10 cellular contexts compared by ENCODE assay signal in genomic region chr1:28512058-28512611, GRCh38. TPM values are rescaled to one million over a fixed set of nuclear protein-coding genes. Genes with fewer than 3 reads are reported as not detected.
A peak's percentile ranks its signal among the peaks of the same experiment; 100 is the strongest.
DNase-seq lines count a peak whose midpoint lies in the region; ATAC-seq, FAIRE-seq and TF ChIP-seq lines count a peak whose summit lies in the region.
"Had no signal": no experiment of that assay in that cellular context is flagged by ENCODE, and none has a peak within 500 bp of the region (broad histone marks: within the 10 kb centered on the region; RNA-seq: fewer than 3 reads in every experiment).

No MANE protein-coding gene starts in this region.

- 20% methylated on average over 7 of the region's 7 CpGs for WGBS in K562 (ENCODE audit: insufficient coverage, low coverage, missing lambda C conversion rate)
- 95% methylated on average over 6 to 7 of the region's 7 CpGs for WGBS in testis, 2 donors

- H3K36me3 ChIP-seq in K562 (ENCODE audit: control insufficient read depth, insufficient read depth, low read length) (peaks cover 59% of the 10 kb centered on the region), testis (ENCODE audit: low read depth, missing control alignments) (no peaks in the 10 kb centered on the region)

- H3K9me3 ChIP-seq in K562 (replicated peaks; ENCODE audit: control insufficient read depth, insufficient read depth, low read depth, low read length) (no peaks in the 10 kb centered on the region; the same call in 1 of the 2 replicates), testis (no peaks in the 10 kb centered on the region)

- no peaks in the 10 kb centered on the region for H3K27me3 ChIP-seq in K562 (ENCODE audit: control insufficient read depth in 2 of 2, insufficient read depth in 2 of 2, low read length in 2 of 2)
- no peaks in the 10 kb centered on the region for H3K27me3 ChIP-seq in testis

- no peak for TF ChIP-seq CTCF in K562 (IDR thresholded peaks at IDR 0.05 in 2 of 3, conservative IDR thresholded peaks at IDR 0.05 in 1 of 3; ENCODE audit: insufficient read depth in 2 of 3, low read depth in 1 of 3, low read length in 3 of 3)
- no peak for TF ChIP-seq CTCF in testis (IDR thresholded peaks at IDR 0.05)

- peaks cover 44% of the 10 kb centered on the region for H3K4me1 Mint-ChIP-seq in activated CD4-positive, alpha-beta T cell treated with anti-CD3 and anti-CD28 coated beads, Interleukin-2, amount 10 ng/mL, durations not matched to agents 24 days and 14 days

- H3K27me3 Mint-ChIP-seq in activated CD4-positive, alpha-beta T cell treated with anti-CD3 and anti-CD28 coated beads, Interleukin-2, amount 10 ng/mL, durations not matched to agents 24 days and 14 days = peaks cover 2% of the 10 kb centered on the region

- peak overlapping the region; percentile 99 for H3K27ac Mint-ChIP-seq in activated CD4-positive, alpha-beta T cell treated with anti-CD3 and anti-CD28 coated beads, Interleukin-2, amount 10 ng/mL, durations not matched to agents 24 days and 14 days

- no peak for TF ChIP-seq RAD21 in K562 (CRISPR knock-in tag; conservative IDR thresholded peaks at IDR 0.05 in 1 of 2, IDR thresholded peaks at IDR 0.05 in 1 of 2)

- no peak for FAIRE-seq in K562 (lab: Jason Lieb, UNC)

- peaks cover 3% of the 10 kb centered on the region for H3K9me1 ChIP-seq in K562 (ENCODE audit: control insufficient read depth, insufficient read depth, low read length)

- peaks cover 40% of the 10 kb centered on the region for H4K20me1 ChIP-seq in K562 (replicated peaks; ENCODE audit: control insufficient read depth, insufficient read depth, low read length)

- H3K9me3 Mint-ChIP-seq in activated CD4-positive, alpha-beta T cell treated with anti-CD3 and anti-CD28 coated beads, Interleukin-2, amount 10 ng/mL, durations not matched to agents 24 days and 14 days = peaks cover 5% of the 10 kb centered on the region

- no TSS peak for BruUV-seq in K562 (replicated peaks; lab: Mats Ljungman, UMichigan)

- DNase-seq in activated CD4-positive, alpha-beta T cell treated with anti-CD3 and anti-CD28 coated beads, Interleukin-2, amount 10 ng/mL, durations not matched to agents 24 days and 14 days = no peak
- DNase-seq in activated CD4-positive, alpha-beta T cell treated with anti-CD3 and anti-CD28 coated beads for 4 hours = no peak
- DNase-seq in NCI-H69 (lab: John Stamatoyannopoulos, UW) (peak; percentile 6), K562 (ENCODE audit: extremely low read depth in 1 of 4, low spot score in 3 of 4) (peak in 1 of 4 experiments; percentile 71), testis (no peak), cerebellum (ENCODE audit: low spot score) (no peak)
- peak; percentile 64 for DNase-seq in stimulated activated CD8-positive, alpha-beta memory T cell treated with anti-CD3 and anti-CD28 coated beads, Interleukin-4, amount 100 ng/mL, for 48 hours
- DNase-seq: C1 segment of cervical spinal cord, NCI-H187 treated with DMSO at 0.1 percent for 48 hours had no signal

- in situ Hi-C loops in K562 (cut with MboI) = loop anchor here (5.0 kb wide), 1 partner anchor 355 kb away; no protein-coding TSS in a partner anchor

- peaks cover 47% of the 10 kb centered on the region for H3K79me2 ChIP-seq in K562 (ENCODE audit: control insufficient read depth, insufficient read depth, low read length)

- H3K4me2 ChIP-seq in K562 (ENCODE audit: insufficient read depth, low read length) = peak overlapping the region; percentile 50

- H3K4me3 Mint-ChIP-seq in activated CD4-positive, alpha-beta T cell treated with anti-CD3 and anti-CD28 coated beads, Interleukin-2, amount 10 ng/mL, durations not matched to agents 24 days and 14 days = peak overlapping the region; percentile 92

- POLR2A ChIA-PET in K562 (lab: Yijun Ruan, JAX) = interaction anchor here (0.7 to 13.0 kb wide), 8 partner anchors 8 to 365 kb away, joined by 3 to 201 read pairs (median 7); partner anchors contain the start of genes TRNAU1AP and YTHDF2

- peaks cover 75% of the 10 kb centered on the region for H3K36me3 Mint-ChIP-seq in activated CD4-positive, alpha-beta T cell treated with anti-CD3 and anti-CD28 coated beads, Interleukin-2, amount 10 ng/mL, durations not matched to agents 24 days and 14 days (ENCODE audit: low read depth)

- peak; percentile 1 for ATAC-seq in K562
- ATAC-seq in HG02870 (IDR thresholded peaks at IDR 0.05; ENCODE audit: unreplicated experiment) = no peak

- no peak overlapping the region for H2AFZ ChIP-seq in K562 (ENCODE audit: low read depth, low read length)

- TF ChIP-seq POLR2A in K562 (conservative IDR thresholded peaks at IDR 0.05) = no peak; the same call in none of the 2 replicates
- TF ChIP-seq POLR2A in testis (IDR thresholded peaks at IDR 0.05) = no peak

- H3K4me3 ChIP-seq in K562 = 0 out of 2 replicates have a peak overlapping the region, but pooled peaks have one; percentile 6
- no peak overlapping the region for H3K4me3 ChIP-seq in testis

- CTCF ChIA-PET in K562 (lab: Yijun Ruan, JAX; ENCODE audit: low intra/inter-chr PET ratio) = no interaction called here

- H3K27ac ChIP-seq in K562 (ENCODE audit: extremely low read depth, low read depth, low read length) = peak overlapping the region; percentile 66
- no peak overlapping the region for H3K27ac ChIP-seq in testis

- intact Hi-C loops in activated CD4-positive, alpha-beta T cell treated with anti-CD3 and anti-CD28 coated beads, Interleukin-2, amount 10 ng/mL, durations not matched to agents 24 days and 14 days (cut with micrococcal nuclease) = no loop called here
- intact Hi-C loops in K562 (cut with micrococcal nuclease) (no loop called here), testis (cut with DNase I; ENCODE audit: low total_unique reads) (no loop called here)

- H3K9ac ChIP-seq in K562 (ENCODE audit: insufficient read depth in 1 of 2, low read depth in 2 of 2, low read length in 2 of 2) = peak overlapping the region; percentile 25 to 80; a peak in 2 of 4 replicates

- no peak for TF ChIP-seq EP300 in K562 (IDR thresholded peaks at IDR 0.05; ENCODE audit: low read length)

- H3K4me1 ChIP-seq in K562 (replicated peaks in 1 of 2; ENCODE audit: control insufficient read depth in 2 of 2, insufficient read depth in 2 of 2, low read length in 2 of 2) (peaks cover 6 to 24% of the 10 kb centered on the region in 2 experiments; a peak in 3 of 5 replicates), testis (peaks cover 25% of the 10 kb centered on the region)

TF ChIP-seq in K562, 482 proteins besides CTCF, POLR2A, EP300 and RAD21 (continues in another document):
- TF ChIP-seq SPI1 (IDR thresholded peaks at IDR 0.05; ENCODE audit: borderline replicate concordance, low read depth, low read length) (no peak), MXI1 (IDR thresholded peaks at IDR 0.05; ENCODE audit: low read depth, low read length) (no peak)

RNA-seq across cellular contexts. Expression of gene RCC1, which starts 6.3 kb away (rescaled TPM):
- 143 and 145 TPM in 2 replicates for total RNA-seq in activated CD4-positive, alpha-beta T cell treated with anti-CD3 and anti-CD28 coated beads, Interleukin-2, amount 10 ng/mL, durations not matched to agents 24 days and 14 days
- total RNA-seq in K562 (2011; cell fraction: chromatin; rRNA removed; ENCODE audit: low replicate concordance) = 64.6 and 140 TPM in 2 replicates
- total RNA-seq in K562 (2011; cell fraction: nucleolus; rRNA removed) = 103 and 112 TPM in 2 replicates
- total RNA-seq in K562 (2011; cell fraction: nucleoplasm; rRNA removed) = 79.6 and 82.3 TPM in 2 replicates
- total RNA-seq in K562 (2014; rRNA removed) = 106 and 126 TPM in 2 replicates
- total RNA-seq in K562 (2014; rRNA removed; fragmentation: Illumina TruSeq; extraction: Trizol) = 96.5 and 107 TPM in 2 replicates
- total RNA-seq in K562 (2015; rRNA removed; fragmentation: Illumina TruSeq; extraction: Trizol) = 134 and 139 TPM in 2 replicates
- total RNA-seq in K562 (2021) = 126 and 149 TPM in 2 replicates
- 93.5 and 118 TPM in 2 replicates for polyA plus RNA-seq in K562 (2011; rRNA removed)
- polyA plus RNA-seq in K562 (2011; cell fraction: cytosol; rRNA removed) = 87.8 and 89.2 TPM in 2 replicates
- 78.2 and 92.8 TPM in 2 replicates for polyA plus RNA-seq in K562 (2011; cell fraction: nucleus; rRNA removed)
- 94.3 and 129 TPM in 2 replicates for polyA plus RNA-seq in K562 (2012)
- 187 and 202 TPM in 2 replicates for polyA plus RNA-seq in K562 (2014; fragmentation: Illumina TruSeq; extraction: Trizol)
- polyA plus RNA-seq in K562 (2014; fragmentation: Nextera tagmentation; extraction: Ambion mirVana) = 10 to 100 TPM; 16.4 to 28.1 TPM
- polyA plus RNA-seq in K562 (2014; rRNA removed) = 142 TPM in 2 replicates
- 102 and 113 TPM in 2 replicates for polyA minus RNA-seq in K562 (2011; rRNA and poly(A)+ RNA removed)
- 61.3 and 61.4 TPM in 2 replicates for polyA minus RNA-seq in K562 (2011; cell fraction: cytosol; rRNA and poly(A)+ RNA removed)
- 26.4 and 52.8 TPM in 2 replicates for polyA minus RNA-seq in K562 (2011; cell fraction: nucleus; rRNA and poly(A)+ RNA removed)
- total RNA-seq in testis = 10 to 100 TPM; 25.9 to 43.2 TPM
- 96.9 TPM for polyA plus RNA-seq in testis (ENCODE audit: insufficient read depth, low read depth, low replicate concordance)
- total RNA-seq in cerebellum = 11.1 TPM

RNA-seq across cellular contexts. Expression of gene TRNAU1AP, which starts 40.8 kb away (rescaled TPM):
- 47.5 and 50.7 TPM in 2 replicates for total RNA-seq in activated CD4-positive, alpha-beta T cell treated with anti-CD3 and anti-CD28 coated beads, Interleukin-2, amount 10 ng/mL, durations not matched to agents 24 days and 14 days
- 106 and 133 TPM in 2 replicates for total RNA-seq in K562 (2011; cell fraction: chromatin; rRNA removed; ENCODE audit: low replicate concordance)
- total RNA-seq in K562 (2011; cell fraction: nucleolus; rRNA removed) = 72.0 and 74.4 TPM in 2 replicates
- 84.0 and 108 TPM in 2 replicates for total RNA-seq in K562 (2011; cell fraction: nucleoplasm; rRNA removed)
- 34.9 and 35.1 TPM in 2 replicates for total RNA-seq in K562 (2014; rRNA removed)
- total RNA-seq in K562 (2014; rRNA removed; fragmentation: Illumina TruSeq; extraction: Trizol) = 46.3 and 56.8 TPM in 2 replicates
- 30.4 and 36.0 TPM in 2 replicates for total RNA-seq in K562 (2015; rRNA removed; fragmentation: Illumina TruSeq; extraction: Trizol)
- 47.9 and 48.8 TPM in 2 replicates for total RNA-seq in K562 (2021)
- 55.3 and 66.7 TPM in 2 replicates for polyA plus RNA-seq in K562 (2011; rRNA removed)
- polyA plus RNA-seq in K562 (2011; cell fraction: cytosol; rRNA removed) = 40.1 and 42.6 TPM in 2 replicates
- 59.0 and 59.1 TPM in 2 replicates for polyA plus RNA-seq in K562 (2011; cell fraction: nucleus; rRNA removed)
- polyA plus RNA-seq in K562 (2012) = 54.5 and 69.7 TPM in 2 replicates
- 43.9 and 46.0 TPM in 2 replicates for polyA plus RNA-seq in K562 (2014; fragmentation: Illumina TruSeq; extraction: Trizol)
- polyA plus RNA-seq in K562 (2014; fragmentation: Nextera tagmentation; extraction: Ambion mirVana) = 100 to 1,000 TPM in 1 of 2 experiments, 10 to 100 TPM in 1; 99.0 to 110 TPM
- polyA plus RNA-seq in K562 (2014; rRNA removed) = 38.0 and 41.8 TPM in 2 replicates
- 33.9 and 37.3 TPM in 2 replicates for polyA minus RNA-seq in K562 (2011; rRNA and poly(A)+ RNA removed)
- 9.9 and 14.7 TPM in 2 replicates for polyA minus RNA-seq in K562 (2011; cell fraction: cytosol; rRNA and poly(A)+ RNA removed)
- polyA minus RNA-seq in K562 (2011; cell fraction: nucleus; rRNA and poly(A)+ RNA removed) = 14.0 and 30.0 TPM in 2 replicates
- total RNA-seq in testis = 10 to 100 TPM; 15.5 to 22.5 TPM
- polyA plus RNA-seq in testis (ENCODE audit: insufficient read depth, low read depth, low replicate concordance) = 19.8 TPM
- 33.6 TPM for total RNA-seq in cerebellum

Comparison
In these comparisons a context has a peak if more than half of its experiments do, and no peak if none do; other contexts are left out.
1. DNase-seq: peak in NCI-H69 (single experiment) and stimulated activated CD8-positive, alpha-beta memory T cell treated with anti-CD3 and anti-CD28 coated beads, Interleukin-4, amount 100 ng/mL, for 48 hours (single experiment); none in activated CD4-positive, alpha-beta T cell treated with anti-CD3 and anti-CD28 coated beads, Interleukin-2, amount 10 ng/mL, durations not matched to agents 24 days and 14 days (single experiment), activated CD4-positive, alpha-beta T cell treated with anti-CD3 and anti-CD28 coated beads for 4 hours (0 of 2), testis (single experiment) and cerebellum (single experiment).